ENCODE assay signal across 8 cellular contexts in genomic region chr19:54325194-54325621, GRCh38. TPM values are rescaled to one million over a fixed set of nuclear protein-coding genes. Genes with fewer than 3 reads are reported as not detected.
DNase-seq lines count a peak whose midpoint lies in the region; ATAC-seq, FAIRE-seq and TF ChIP-seq lines count a peak whose summit lies in the region.

No MANE protein-coding gene starts in this region.

- no peak overlapping the region for H3K27ac Mint-ChIP-seq in activated T-helper 2 cell treated with anti-CD3 and anti-CD28 coated beads, Interferon-gamma antibody, Interleukin-2, Interleukin-4, amounts not matched to agents 10 μg/mL and 5 μg/mL and 100 μg/mL, durations not matched to agents 14 hours and 24 hours and 36 hours

- TF ChIP-seq EP300 in sigmoid colon (IDR thresholded peaks at IDR 0.05) = no peak

- no peak for FAIRE-seq in H54 (lab: Jason Lieb, UNC)

- H3K36me3 Mint-ChIP-seq in activated T-helper 2 cell treated with anti-CD3 and anti-CD28 coated beads, Interferon-gamma antibody, Interleukin-2, Interleukin-4, amounts not matched to agents 10 μg/mL and 5 μg/mL and 100 μg/mL, durations not matched to agents 14 hours and 24 hours and 36 hours (ENCODE audit: low read depth) = no peaks in the 10 kb centered on the region

- peak; percentile 95 for TF ChIP-seq CTCF in C4-2B (conservative IDR thresholded peaks at IDR 0.05)
- TF ChIP-seq CTCF in OCI-LY7 (conservative IDR thresholded peaks at IDR 0.05; ENCODE audit: low read length) = peak; percentile 100
- TF ChIP-seq CTCF in sigmoid colon (IDR thresholded peaks at IDR 0.05) = peak in 3 of 4 experiments; percentile 33 to 78 (median 57)

- no TSS peak for BruUV-seq in OCI-LY7 (replicated peaks; lab: Mats Ljungman, UMichigan)

- H3K4me2 ChIP-seq in OCI-LY7 (ENCODE audit: low read length) = no peak overlapping the region

- H3K36me3 ChIP-seq in OCI-LY7 (ENCODE audit: insufficient read depth, low read length) = no peaks in the 10 kb centered on the region
- H3K36me3 ChIP-seq in sigmoid colon = no peaks in the 10 kb centered on the region

- H3K9me3 ChIP-seq in OCI-LY7 (ENCODE audit: low read length) (no peaks in the 10 kb centered on the region), sigmoid colon (no peaks in the 10 kb centered on the region)

- H3K4me1 ChIP-seq in OCI-LY7 (ENCODE audit: insufficient read depth, low read length, poor library complexity, severe bottlenecking) (peaks cover 6% of the 10 kb centered on the region), sigmoid colon (no peaks in the 10 kb centered on the region)

- H3K79me2 ChIP-seq in OCI-LY7 (ENCODE audit: insufficient read depth, low read depth, low read length) = no peaks in the 10 kb centered on the region

- H3K27me3 Mint-ChIP-seq in activated T-helper 2 cell treated with anti-CD3 and anti-CD28 coated beads, Interferon-gamma antibody, Interleukin-2, Interleukin-4, amounts not matched to agents 10 μg/mL and 5 μg/mL and 100 μg/mL, durations not matched to agents 14 hours and 24 hours and 36 hours (ENCODE audit: low read depth) = peaks cover 18% of the 10 kb centered on the region

- CTCF ChIA-PET in OCI-LY7 (lab: Charles Lee; ENCODE audit: unreplicated experiment) = no interaction called here

- no peak overlapping the region for H2AFZ ChIP-seq in OCI-LY7 (ENCODE audit: low read length)

- no peaks in the 10 kb centered on the region for H3K9me2 ChIP-seq in OCI-LY7 (ENCODE audit: insufficient read depth, low read length)

- peak; percentile 54 for DNase-seq in H54 (ENCODE audit: insufficient read length, low spot score)
- peak; percentile 69 for DNase-seq in OCI-LY7 (ENCODE audit: low spot score)
- peak; percentile 41 for DNase-seq in activated T-helper 2 cell treated with anti-CD3 and anti-CD28 coated beads, Interferon-gamma antibody, Interleukin-2, Interleukin-4, amounts not matched to agents 10 μg/mL and 5 μg/mL and 100 μg/mL, durations not matched to agents 14 hours and 24 hours and 36 hours (ENCODE audit: low spot score)
- DNase-seq in germinal center (ENCODE audit: low spot score) = peak; percentile 62
- no peak for DNase-seq in sigmoid colon

- no peak overlapping the region for H3K4me3 ChIP-seq in OCI-LY7 (ENCODE audit: low read depth, low read length, poor library complexity, severe bottlenecking)
- H3K4me3 ChIP-seq in sigmoid colon = no peak overlapping the region

- no peak for TF ChIP-seq POLR2A in H54 (IDR thresholded peaks at IDR 0.05; ENCODE audit: low read depth, low read length)
- TF ChIP-seq POLR2A in sigmoid colon (IDR thresholded peaks at IDR 0.05) = no peak

- no peaks in the 10 kb centered on the region for H3K9me3 Mint-ChIP-seq in activated T-helper 2 cell treated with anti-CD3 and anti-CD28 coated beads, Interferon-gamma antibody, Interleukin-2, Interleukin-4, amounts not matched to agents 10 μg/mL and 5 μg/mL and 100 μg/mL, durations not matched to agents 14 hours and 24 hours and 36 hours

- WGBS in sigmoid colon, 2 donors = 5 to 9% methylated on average over 4 of the region's 4 CpGs

- no peak for ATAC-seq in HG03439 (IDR thresholded peaks at IDR 0.05; ENCODE audit: unreplicated experiment)
- no peak for ATAC-seq in GM21576 (IDR thresholded peaks at IDR 0.05; ENCODE audit: unreplicated experiment)

- H3K27ac ChIP-seq in C4-2B (no peak overlapping the region), OCI-LY7 (ENCODE audit: low read depth, low read length, poor library complexity, severe bottlenecking) (no peak overlapping the region), sigmoid colon (no peak overlapping the region)

- H3K4me3 Mint-ChIP-seq in activated T-helper 2 cell treated with anti-CD3 and anti-CD28 coated beads, Interferon-gamma antibody, Interleukin-2, Interleukin-4, amounts not matched to agents 10 μg/mL and 5 μg/mL and 100 μg/mL, durations not matched to agents 14 hours and 24 hours and 36 hours (ENCODE audit: low read depth) = no peak overlapping the region

- intact Hi-C loops in OCI-LY7 (cut with micrococcal nuclease; ENCODE audit: unreplicated experiment) (loop anchor here (1.0 kb wide), 2 partner anchors 29 to 66 kb away; no protein-coding TSS in a partner anchor), sigmoid colon (cut with DNase I) (no loop called here)
- intact Hi-C loops in activated T-helper 2 cell treated with anti-CD3 and anti-CD28 coated beads, Interferon-gamma antibody, Interleukin-2, Interleukin-4, amounts not matched to agents 10 μg/mL and 5 μg/mL and 100 μg/mL, durations not matched to agents 14 hours and 24 hours and 36 hours (cut with micrococcal nuclease) = loop anchor here (1.0 kb wide), 1 partner anchor 66 kb away; no protein-coding TSS in a partner anchor

- POLR2A ChIA-PET in OCI-LY7 (lab: Charles Lee) = no interaction called here

- peaks cover 0 to 21% (median 0%) of the 10 kb centered on the region in 3 donors for H3K27me3 ChIP-seq in sigmoid colon

- no peaks in the 10 kb centered on the region for H4K20me1 ChIP-seq in OCI-LY7 (ENCODE audit: insufficient read depth, low read length)

- peaks cover 12% of the 10 kb centered on the region for H3K4me1 Mint-ChIP-seq in activated T-helper 2 cell treated with anti-CD3 and anti-CD28 coated beads, Interferon-gamma antibody, Interleukin-2, Interleukin-4, amounts not matched to agents 10 μg/mL and 5 μg/mL and 100 μg/mL, durations not matched to agents 14 hours and 24 hours and 36 hours (ENCODE audit: low read depth)

RNA-seq across cellular contexts. Expression of gene LILRA5, which starts 12.2 kb away (rescaled TPM):
- total RNA-seq in OCI-LY7 (2014; rRNA removed; shearing (Covaris generic)) = not detected in 2 replicates
- total RNA-seq in OCI-LY7 (2022) = not detected in 2 replicates
- not detected in 2 replicates for total RNA-seq in activated T-helper 2 cell treated with anti-CD3 and anti-CD28 coated beads, Interferon-gamma antibody, Interleukin-2, Interleukin-4, amounts not matched to agents 10 μg/mL and 5 μg/mL and 100 μg/mL, durations not matched to agents 14 hours and 24 hours and 36 hours
- total RNA-seq in sigmoid colon = 1 to 10 TPM in 3 of 4 donors, not detected in 1; 2.0 to 6.7 (median 2.5) TPM
- polyA plus RNA-seq in sigmoid colon = 10 to 100 TPM in 1 of 3 donors, 1 to 10 TPM in 2; 5.1 to 14.6 (median 6.0) TPM

RNA-seq across cellular contexts. Expression of gene LILRA4, which starts 13.8 kb away (rescaled TPM):
- total RNA-seq in OCI-LY7 (2014; rRNA removed; shearing (Covaris generic)) = not detected in 2 replicates
- total RNA-seq in OCI-LY7 (2022) (not detected in 2 replicates), sigmoid colon (under 1 TPM in 1 of 4 donors, not detected in 3; 0.36 TPM)
- total RNA-seq in activated T-helper 2 cell treated with anti-CD3 and anti-CD28 coated beads, Interferon-gamma antibody, Interleukin-2, Interleukin-4, amounts not matched to agents 10 μg/mL and 5 μg/mL and 100 μg/mL, durations not matched to agents 14 hours and 24 hours and 36 hours = not detected in 2 replicates
- polyA plus RNA-seq in sigmoid colon = 1 to 10 TPM in 2 of 3 donors, under 1 TPM in 1; 0.92 to 3.9 (median 3.0) TPM

RNA-seq across cellular contexts. Expression of gene LAIR1, which starts 39.5 kb away (rescaled TPM):
- not detected in 2 replicates for total RNA-seq in OCI-LY7 (2014; rRNA removed; shearing (Covaris generic))
- total RNA-seq in OCI-LY7 (2022) (3.9 and 4.3 TPM in 2 replicates), sigmoid colon (10 to 100 TPM in 3 of 4 donors, 1 to 10 TPM in 1; 4.4 to 18.9 (median 14.4) TPM)
- total RNA-seq in activated T-helper 2 cell treated with anti-CD3 and anti-CD28 coated beads, Interferon-gamma antibody, Interleukin-2, Interleukin-4, amounts not matched to agents 10 μg/mL and 5 μg/mL and 100 μg/mL, durations not matched to agents 14 hours and 24 hours and 36 hours = 8.8 and 10.8 TPM in 2 replicates
- polyA plus RNA-seq in sigmoid colon = 10 to 100 TPM in 2 of 3 donors, 1 to 10 TPM in 1; 6.6 to 34.6 (median 13.4) TPM

RNA-seq across cellular contexts. Expression of gene LILRB2, which starts 44.3 kb away (rescaled TPM):
- total RNA-seq in OCI-LY7 (2014; rRNA removed; shearing (Covaris generic)) = not detected in 2 replicates
- total RNA-seq in OCI-LY7 (2022) (not detected in 2 replicates), sigmoid colon (1 to 10 TPM; 2.5 to 5.0 (median 3.5) TPM)
- total RNA-seq in activated T-helper 2 cell treated with anti-CD3 and anti-CD28 coated beads, Interferon-gamma antibody, Interleukin-2, Interleukin-4, amounts not matched to agents 10 μg/mL and 5 μg/mL and 100 μg/mL, durations not matched to agents 14 hours and 24 hours and 36 hours = not detected in 2 replicates
- polyA plus RNA-seq in sigmoid colon = 1 to 10 TPM; 2.4 to 5.9 (median 5.5) TPM
